Comparison of ENCODE assay signal across 1 cellular context in the genomic region with DNA sequence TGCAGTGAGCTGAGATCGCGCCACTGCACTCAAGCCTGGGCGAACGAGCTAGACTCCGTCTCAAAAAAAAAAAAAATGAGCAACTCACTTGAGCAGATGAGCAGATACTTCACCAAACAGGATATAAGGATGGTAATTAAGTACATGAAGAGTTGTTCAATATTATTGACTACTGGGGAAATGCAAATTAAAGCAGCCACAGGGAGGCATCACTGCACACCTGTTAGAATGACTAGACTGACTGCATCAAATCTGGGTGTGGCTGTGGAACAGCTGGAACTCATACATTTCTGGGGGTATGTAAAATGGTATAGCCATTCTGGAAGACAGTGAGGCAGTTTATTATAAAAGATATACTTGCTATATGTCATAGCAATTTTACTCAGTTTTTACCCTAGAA.
TF ChIP-seq lines count a peak whose summit lies in the region.

No MANE protein-coding gene starts in this region.

TF ChIP-seq in Ishikawa, 13 proteins besides CTCF, POLR2A, EP300 and RAD21:
- TF ChIP-seq, protein P1, sequence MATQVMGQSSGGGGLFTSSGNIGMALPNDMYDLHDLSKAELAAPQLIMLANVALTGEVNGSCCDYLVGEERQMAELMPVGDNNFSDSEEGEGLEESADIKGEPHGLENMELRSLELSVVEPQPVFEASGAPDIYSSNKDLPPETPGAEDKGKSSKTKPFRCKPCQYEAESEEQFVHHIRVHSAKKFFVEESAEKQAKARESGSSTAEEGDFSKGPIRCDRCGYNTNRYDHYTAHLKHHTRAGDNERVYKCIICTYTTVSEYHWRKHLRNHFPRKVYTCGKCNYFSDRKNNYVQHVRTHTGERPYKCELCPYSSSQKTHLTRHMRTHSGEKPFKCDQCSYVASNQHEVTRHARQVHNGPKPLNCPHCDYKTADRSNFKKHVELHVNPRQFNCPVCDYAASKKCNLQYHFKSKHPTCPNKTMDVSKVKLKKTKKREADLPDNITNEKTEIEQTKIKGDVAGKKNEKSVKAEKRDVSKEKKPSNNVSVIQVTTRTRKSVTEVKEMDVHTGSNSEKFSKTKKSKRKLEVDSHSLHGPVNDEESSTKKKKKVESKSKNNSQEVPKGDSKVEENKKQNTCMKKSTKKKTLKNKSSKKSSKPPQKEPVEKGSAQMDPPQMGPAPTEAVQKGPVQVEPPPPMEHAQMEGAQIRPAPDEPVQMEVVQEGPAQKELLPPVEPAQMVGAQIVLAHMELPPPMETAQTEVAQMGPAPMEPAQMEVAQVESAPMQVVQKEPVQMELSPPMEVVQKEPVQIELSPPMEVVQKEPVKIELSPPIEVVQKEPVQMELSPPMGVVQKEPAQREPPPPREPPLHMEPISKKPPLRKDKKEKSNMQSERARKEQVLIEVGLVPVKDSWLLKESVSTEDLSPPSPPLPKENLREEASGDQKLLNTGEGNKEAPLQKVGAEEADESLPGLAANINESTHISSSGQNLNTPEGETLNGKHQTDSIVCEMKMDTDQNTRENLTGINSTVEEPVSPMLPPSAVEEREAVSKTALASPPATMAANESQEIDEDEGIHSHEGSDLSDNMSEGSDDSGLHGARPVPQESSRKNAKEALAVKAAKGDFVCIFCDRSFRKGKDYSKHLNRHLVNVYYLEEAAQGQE (IDR thresholded peaks at IDR 0.05; ENCODE audit: low read depth), result no peak
- TF ChIP-seq TEAD4 (IDR thresholded peaks at IDR 0.05), result no peak
- TF ChIP-seq EGR1 (IDR thresholded peaks at IDR 0.05), result no peak
